ENCODE assay signal across 16 cellular contexts in genomic region chr7:45230083-45230482, GRCh38.
DNase-seq lines count a peak whose midpoint lies in the region; ATAC-seq, FAIRE-seq and TF ChIP-seq lines count a peak whose summit lies in the region.
"Had no signal": no experiment of that assay in that cellular context is flagged by ENCODE, and none has a peak within 500 bp of the region (broad histone marks: within the 10 kb centered on the region; RNA-seq: fewer than 3 reads in every experiment).

No MANE protein-coding gene starts in this region.

- DNase-seq in HepG2 (ENCODE audit: low spot score) (no peak), lower lobe of right lung (no peak), DMS153 (lab: John Stamatoyannopoulos, UW) (no peak)
- DNase-seq: Calu3; CD8-positive, alpha-beta T cell; DMS53; DND-41; GM23248 had no signal

- no peak overlapping the region for H3K27ac ChIP-seq in liver (ENCODE audit: low read depth in 1 of 2, low read length in 2 of 2)
- H3K27ac ChIP-seq in HepG2 (ENCODE audit: extremely low read length, insufficient read depth, low read length) = no peak overlapping the region
- H3K27ac ChIP-seq in lower lobe of right lung = peak overlapping the region; percentile 11
- H3K27ac ChIP-seq: BLaER1 treated with 17β-estradiol and CSF1 and Interleukin-3, amounts not matched to agents 10 nM and 100 nM; GM23248 had no signal

- 57% methylated on average over 6 of the region's 6 CpGs for WGBS in liver
- 25% methylated on average over 6 of the region's 6 CpGs for WGBS in HepG2 (ENCODE audit: low lambda C conversion rate)

- BruUV-seq in HepG2 (replicated peaks; lab: Mats Ljungman, UMichigan) = no TSS peak

- no peak overlapping the region for H3K4me3 Mint-ChIP-seq in activated T-helper 17 cell treated with anti-CD3 and anti-CD28 coated beads, Interleukin-2, amount 50 U/mL, for 72 hours
- H3K4me3 Mint-ChIP-seq: B cell; CD8-positive, alpha-beta T cell had no signal

- H3K4me3 ChIP-seq in liver (ENCODE audit: low read depth in 1 of 3, low read length in 3 of 3) = no peak overlapping the region
- no peak overlapping the region for H3K4me3 ChIP-seq in HepG2 (replicated peaks in 1 of 3; ENCODE audit: insufficient read depth in 1 of 3, low read depth in 2 of 3, low read length in 3 of 3)
- no peak overlapping the region for H3K4me3 ChIP-seq in lower lobe of right lung
- H3K4me3 ChIP-seq: BLaER1 treated with 17β-estradiol and CSF1 and Interleukin-3, amounts not matched to agents 10 nM and 100 nM; GM23248; HAP-1 had no signal

- H3K27ac Mint-ChIP-seq in activated T-helper 17 cell treated with anti-CD3 and anti-CD28 coated beads, Interleukin-2, amount 50 U/mL, for 72 hours = no peak overlapping the region
- H3K27ac Mint-ChIP-seq: B cell; CD8-positive, alpha-beta T cell had no signal

- CTCF ChIA-PET in HepG2 (lab: Yijun Ruan, JAX; ENCODE audit: low intra/inter-chr PET ratio, low total read pairs) = no interaction called here

- H3K9me3 ChIP-seq in liver (ENCODE audit: control insufficient read depth in 4 of 4, low read length in 3 of 4) (no peaks in the 10 kb centered on the region), HepG2 (ENCODE audit: low read length) (no peaks in the 10 kb centered on the region), lower lobe of right lung (no peaks in the 10 kb centered on the region)
- H3K9me3 ChIP-seq: BLaER1 treated with 17β-estradiol and CSF1 and Interleukin-3, amounts not matched to agents 10 nM and 100 nM; HAP-1 had no signal

- H3K79me2 ChIP-seq in HepG2 (ENCODE audit: insufficient read depth, low read length) = no peaks in the 10 kb centered on the region

- ATAC-seq in HepG2 = no peak
- no peak for ATAC-seq in lower lobe of right lung
- no peak for ATAC-seq in activated T-helper 17 cell treated with anti-CD3 and anti-CD28 coated beads, Interleukin-2, amount 50 U/mL, for 72 hours (replicated peaks)
- ATAC-seq: CD8-positive, alpha-beta T cell had no signal

- no peak overlapping the region for H3K4me2 ChIP-seq in HepG2 (ENCODE audit: low read depth, low read length)

- TF ChIP-seq RAD21 in liver (IDR thresholded peaks at IDR 0.05) (no peak), HepG2 (CRISPR knock-in tag; IDR thresholded peaks at IDR 0.05) (no peak)

- H4K20me1 ChIP-seq in HepG2 (ENCODE audit: insufficient read depth, low read length) = no peaks in the 10 kb centered on the region
- H4K20me1 ChIP-seq: BLaER1 treated with 17β-estradiol and CSF1 and Interleukin-3, amounts not matched to agents 10 nM and 100 nM had no signal

- no peak for FAIRE-seq in HepG2 (lab: Jason Lieb, UNC)
- FAIRE-seq in endometrium (lab: Jason Lieb, UNC) = peak; percentile 50
- FAIRE-seq: G401.6, GM12891 had no signal

- intact Hi-C loops in HepG2 (cut with micrococcal nuclease; ENCODE audit: unreplicated experiment) = no loop called here
- intact Hi-C loops in lower lobe of right lung (cut with DNase I) = no loop called here

- H3K36me3 ChIP-seq in liver (ENCODE audit: control insufficient read depth in 4 of 4, insufficient read depth in 3 of 4, low read depth in 1 of 4, low read length in 3 of 4) (no peaks in the 10 kb centered on the region), HepG2 (replicated peaks in 1 of 2; ENCODE audit: control insufficient read depth in 1 of 2, insufficient read depth in 2 of 2, low read length in 2 of 2) (no peaks in the 10 kb centered on the region), lower lobe of right lung (no peaks in the 10 kb centered on the region)
- H3K36me3 ChIP-seq: BLaER1 treated with 17β-estradiol and CSF1 and Interleukin-3, amounts not matched to agents 10 nM and 100 nM; HAP-1 had no signal

- H3K9me3 Mint-ChIP-seq in activated T-helper 17 cell treated with anti-CD3 and anti-CD28 coated beads, Interleukin-2, amount 50 U/mL, for 72 hours = no peaks in the 10 kb centered on the region
- H3K9me3 Mint-ChIP-seq: CD8-positive, alpha-beta T cell had no signal

- POLR2A ChIA-PET in HepG2 (lab: Yijun Ruan, JAX) = no interaction called here

- H3K4me1 ChIP-seq in liver (ENCODE audit: control insufficient read depth in 4 of 4, insufficient read depth in 4 of 4, low read length in 3 of 4) (no peaks in the 10 kb centered on the region), HepG2 (ENCODE audit: insufficient read depth, low read length) (no peaks in the 10 kb centered on the region), lower lobe of right lung (peaks cover 14% of the 10 kb centered on the region)

- H2AFZ ChIP-seq in HepG2 (ENCODE audit: low read length) = no peak overlapping the region
- H2AFZ ChIP-seq: GM23248 had no signal

- peaks cover 12% of the 10 kb centered on the region for H3K4me1 Mint-ChIP-seq in activated T-helper 17 cell treated with anti-CD3 and anti-CD28 coated beads, Interleukin-2, amount 50 U/mL, for 72 hours
- H3K4me1 Mint-ChIP-seq: B cell had no signal

- H3K27me3 ChIP-seq in liver (ENCODE audit: control insufficient read depth in 4 of 4, insufficient read depth in 4 of 4, low read length in 3 of 4) (no peaks in the 10 kb centered on the region), HepG2 (ENCODE audit: control insufficient read depth in 1 of 2, insufficient read depth in 2 of 2, low read length in 2 of 2) (peaks cover 2 to 42% of the 10 kb centered on the region in 2 experiments; a peak in 3 of 5 replicates), lower lobe of right lung (ENCODE audit: low read depth) (no peaks in the 10 kb centered on the region)
- H3K27me3 ChIP-seq: BLaER1 treated with 17β-estradiol and CSF1 and Interleukin-3, amounts not matched to agents 10 nM and 100 nM had no signal

- TF ChIP-seq EP300 in HepG2 (IDR thresholded peaks at IDR 0.05; ENCODE audit: low read depth in 2 of 2, low read length in 2 of 2) (no peak), HepG2 (CRISPR knock-in tag; IDR thresholded peaks at IDR 0.05; ENCODE audit: borderline replicate concordance) (no peak)

- no peak for TF ChIP-seq POLR2A in HepG2 (IDR thresholded peaks at IDR 0.05; ENCODE audit: insufficient read depth in 1 of 2, low read depth in 2 of 2, low read length in 2 of 2)

- in situ Hi-C loops in HepG2 (cut with HindIII; ENCODE audit: extremely low pct_ligation_motif_present, low pct_unique_long_range_greater_than_20kb) = no loop called here

- H3K9ac ChIP-seq in liver (ENCODE audit: low read depth in 1 of 2, low read length in 2 of 2) (no peak overlapping the region), HepG2 (ENCODE audit: insufficient read depth, low read depth, low read length) (no peak overlapping the region)
- H3K9ac ChIP-seq: BLaER1 treated with 17β-estradiol and CSF1 and Interleukin-3, amounts not matched to agents 10 nM and 100 nM; GM23248 had no signal

- no peak for TF ChIP-seq CTCF in liver (IDR thresholded peaks at IDR 0.05; ENCODE audit: low read depth, low read length, missing input control)
- no peak for TF ChIP-seq CTCF in HepG2 (CRISPR knock-in tag; IDR thresholded peaks at IDR 0.05)
- no peak for TF ChIP-seq CTCF in lower lobe of right lung (IDR thresholded peaks at IDR 0.05)

- H3K27me3 Mint-ChIP-seq in activated T-helper 17 cell treated with anti-CD3 and anti-CD28 coated beads, Interleukin-2, amount 50 U/mL, for 72 hours = peaks cover 35% of the 10 kb centered on the region

- no peaks in the 10 kb centered on the region for H3K36me3 Mint-ChIP-seq in activated T-helper 17 cell treated with anti-CD3 and anti-CD28 coated beads, Interleukin-2, amount 50 U/mL, for 72 hours (ENCODE audit: low read depth)
- H3K36me3 Mint-ChIP-seq: CD8-positive, alpha-beta T cell had no signal

TF ChIP-seq in HepG2, 621 proteins besides CTCF, POLR2A, EP300 and RAD21 (continues in another document):
- no peak for TF ChIP-seq FOXA3 (CRISPR knock-in tag; IDR thresholded peaks at IDR 0.05)
- no peak for TF ChIP-seq NFAT5 (CRISPR knock-in tag; IDR thresholded peaks at IDR 0.05)
- TF ChIP-seq ZNF746 (CRISPR knock-in tag; IDR thresholded peaks at IDR 0.05) = no peak
